ENCODE assay signal across 8 cellular contexts in the genomic region with DNA sequence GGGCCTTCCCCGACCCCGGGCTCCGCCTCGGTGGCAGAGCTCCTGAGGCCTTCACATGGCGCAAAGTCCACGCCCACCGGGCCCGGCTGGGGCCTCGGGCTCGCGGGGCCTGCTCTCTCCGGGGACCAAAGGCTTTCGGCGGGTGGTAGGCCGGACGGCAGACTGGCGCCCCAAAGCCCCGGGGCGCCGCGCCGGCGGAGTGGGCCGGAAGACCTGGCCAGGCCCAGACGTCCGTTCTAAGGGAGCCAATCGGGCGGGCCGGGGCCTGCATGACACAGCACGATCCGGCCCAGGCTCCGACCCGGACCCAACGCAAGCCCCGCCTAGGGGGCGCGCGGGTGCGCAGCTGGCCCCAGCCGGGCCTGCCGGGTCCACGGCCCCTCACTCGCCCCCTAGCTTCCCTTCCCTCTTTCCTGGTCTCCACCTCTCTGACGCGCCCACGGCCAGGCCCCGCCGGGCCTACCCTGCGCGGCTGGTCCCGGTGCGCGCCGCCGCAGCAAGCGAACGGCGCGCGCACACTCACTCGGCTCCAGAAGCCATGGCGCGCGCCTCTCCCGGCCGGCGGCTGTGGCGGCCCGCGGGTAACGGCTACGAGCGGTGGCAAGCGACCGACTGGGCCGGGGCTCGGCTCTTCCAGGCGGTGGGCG. TPM values are rescaled to one million over a fixed set of nuclear protein-coding genes. Genes with fewer than 3 reads are reported as not detected.
DNase-seq lines count a peak whose midpoint lies in the region; ATAC-seq, FAIRE-seq and TF ChIP-seq lines count a peak whose summit lies in the region.

No MANE protein-coding gene starts in this region.

- POLR2A ChIA-PET in activated B cell treated with CpG ODN at 0.5 μM for 24 hours (lab: Charles Lee): interaction anchor here (0.5 to 2.6 kb wide), 23 partner anchors 8 to 1024 kb away, joined by 3 to 47 read pairs (median 4); a partner anchor contains a TSS

- H3K4me1 ChIP-seq in ACC112 (ENCODE audit: control insufficient read depth, insufficient read depth, low read length, unreplicated experiment) (peaks cover 24% of the 10 kb centered on the region), keratinocyte (ENCODE audit: control insufficient read depth, extremely low read depth, insufficient read depth, low read length) (peaks cover 43% of the 10 kb centered on the region)

- H3K27me3 Mint-ChIP-seq in activated B cell treated with CpG ODN at 0.5 μM for 24 hours: no peaks in the 10 kb centered on the region

- dilution Hi-C loops in keratinocyte (cut with MboI; ENCODE audit: extremely low pct_ligation_motif_present, low sequenced_read_pairs): no loop called here

- peaks cover 51% of the 10 kb centered on the region for H3K36me3 Mint-ChIP-seq in activated B cell treated with CpG ODN at 0.5 μM for 24 hours (ENCODE audit: low read depth)

- H3K4me3 Mint-ChIP-seq in activated B cell treated with CpG ODN at 0.5 μM for 24 hours: peak overlapping the region; percentile 89

- peak overlapping the region; percentile 97 for H3K9ac ChIP-seq in keratinocyte (ENCODE audit: control insufficient read depth, extremely low read depth, insufficient read depth, low read length)

- intact Hi-C loops in activated B cell treated with CpG ODN at 0.5 μM for 24 hours (cut with micrococcal nuclease): loop anchor here (1.0 kb wide), 9 partner anchors 8 to 743 kb away; a partner anchor contains a TSS

- no peaks in the 10 kb centered on the region for H3K9me3 Mint-ChIP-seq in activated B cell treated with CpG ODN at 0.5 μM for 24 hours

- peaks cover 37% of the 10 kb centered on the region for H4K20me1 ChIP-seq in keratinocyte (ENCODE audit: control insufficient read depth, extremely low read depth, insufficient read depth, low read length)

- H3K4me1 Mint-ChIP-seq in activated B cell treated with CpG ODN at 0.5 μM for 24 hours: peaks cover 51% of the 10 kb centered on the region

- CTCF ChIA-PET in activated B cell treated with CpG ODN at 0.5 μM for 24 hours (lab: Charles Lee): interaction anchor here (1.0 to 2.9 kb wide), 7 partner anchors 8 to 172 kb away, joined by 3 to 22 read pairs (median 6); a partner anchor contains a TSS

- no peak for FAIRE-seq in keratinocyte (lab: Jason Lieb, UNC)

- no peaks in the 10 kb centered on the region for H3K27me3 ChIP-seq in ACC112 (ENCODE audit: insufficient read depth, low read length)
- no peaks in the 10 kb centered on the region for H3K27me3 ChIP-seq in keratinocyte (ENCODE audit: control insufficient read depth, extremely low read depth, insufficient read depth, low read length)

- H3K4me3 ChIP-seq in ACC112 (ENCODE audit: low read depth, low read length): peak overlapping the region; percentile 97
- H3K4me3 ChIP-seq in keratinocyte (ENCODE audit: control insufficient read depth in 2 of 3, extremely low read depth in 1 of 3, insufficient read depth in 2 of 3, low read depth in 1 of 3, low read length in 3 of 3): peak overlapping the region; percentile 81 to 96 (median 91)

- H3K27ac Mint-ChIP-seq in activated B cell treated with CpG ODN at 0.5 μM for 24 hours: peak overlapping the region; percentile 93

- ATAC-seq in GM18517 (IDR thresholded peaks at IDR 0.05; ENCODE audit: unreplicated experiment) (peak; percentile 50), HG03039 (IDR thresholded peaks at IDR 0.05; ENCODE audit: unreplicated experiment) (peak; percentile 37), activated B cell treated with CpG ODN at 0.5 μM for 24 hours (ENCODE audit: low read depth) (peak; percentile 63)

- H2AFZ ChIP-seq in ACC112 (ENCODE audit: low read length, unreplicated experiment): peak overlapping the region; percentile 55
- peak overlapping the region; percentile 45 for H2AFZ ChIP-seq in keratinocyte (ENCODE audit: control insufficient read depth, low read length)

- TF ChIP-seq CTCF in activated B cell treated with CpG ODN at 0.5 μM for 24 hours (IDR thresholded peaks at IDR 0.05) (no peak), keratinocyte (optimal IDR thresholded peaks at IDR 0.05 in 1 of 3, IDR thresholded peaks at IDR 0.05 in 1 of 3, conservative IDR thresholded peaks at IDR 0.05 in 1 of 3; ENCODE audit: extremely low read depth in 1 of 3, insufficient read depth in 2 of 3, low read length in 3 of 3) (peak in 2 of 3 experiments; percentile 30 to 49)

- DNase-seq in NCI-H2107 (lab: John Stamatoyannopoulos, UW) (peak; percentile 47), activated B cell treated with CpG ODN at 0.5 μM for 24 hours (peak; percentile 80), caudate nucleus (lab: John Stamatoyannopoulos, UW) (peak in 57 of 61 donors; percentile 5 to 85 (median 60)), keratinocyte (ENCODE audit: low read depth, low spot score) (no peak)
- peak; percentile 38 to 71 (median 53) for DNase-seq in stimulated activated CD4-positive, alpha-beta T cell treated with anti-CD3 and anti-CD28 coated beads, Interleukin-12 subunit alpha, Interleukin-12 subunit beta, amount 100 ng/mL, for 48 hours (ENCODE audit: low read depth in 2 of 3, low spot score in 1 of 3)

- peak overlapping the region; percentile 95 for H3K27ac ChIP-seq in ACC112 (ENCODE audit: low read depth, low read length)
- peak overlapping the region; percentile 95 for H3K27ac ChIP-seq in caudate nucleus (ENCODE audit: low read depth, low read length)
- peak overlapping the region; percentile 94 for H3K27ac ChIP-seq in keratinocyte (ENCODE audit: control insufficient read depth, insufficient read depth, low read length)

- H3K4me2 ChIP-seq in keratinocyte (ENCODE audit: control insufficient read depth, extremely low read depth, insufficient read depth, low read depth, low read length): peak overlapping the region; percentile 66

- peaks cover 3% of the 10 kb centered on the region for H3K9me1 ChIP-seq in keratinocyte (ENCODE audit: control insufficient read depth, extremely low read depth, insufficient read depth, low read length)

- H3K9me3 ChIP-seq in keratinocyte (ENCODE audit: control insufficient read depth, low read depth, low read length): no peaks in the 10 kb centered on the region

- H3K79me2 ChIP-seq in ACC112 (ENCODE audit: control insufficient read depth, insufficient read depth, low read length, unreplicated experiment) (peaks cover 53% of the 10 kb centered on the region), keratinocyte (ENCODE audit: control insufficient read depth, insufficient read depth, low read length) (peaks cover 51% of the 10 kb centered on the region)

- H3K36me3 ChIP-seq in ACC112 (ENCODE audit: insufficient read depth, low read length) (peaks cover 26% of the 10 kb centered on the region), keratinocyte (ENCODE audit: control insufficient read depth in 2 of 2, extremely low read depth in 1 of 2, insufficient read depth in 2 of 2, low read length in 2 of 2) (peaks cover 16 to 27% of the 10 kb centered on the region in 2 experiments)

RNA-seq across cellular contexts. Expression of a gene that starts 0.5 kb away (rescaled TPM):
- 274 and 296 TPM in 2 replicates for total RNA-seq in activated B cell treated with CpG ODN at 0.5 μM for 24 hours
- polyA plus RNA-seq in keratinocyte: 339 to 414 TPM (median 356 TPM) in 3 replicates
- 109 TPM for polyA plus RNA-seq in keratinocyte (2011; ENCODE audit: low read depth)
- polyA plus RNA-seq in keratinocyte (2011; cell fraction: cytosol; rRNA removed): 235 and 294 TPM in 2 replicates
- polyA plus RNA-seq in keratinocyte (2011; cell fraction: nucleus; rRNA removed): 447 and 511 TPM in 2 replicates
- polyA plus RNA-seq in keratinocyte (2012; ENCODE audit: low replicate concordance): 197 and 386 TPM in 2 replicates
- polyA minus RNA-seq in keratinocyte: 460 to 537 TPM (median 484 TPM) in 3 replicates
- 296 TPM for polyA minus RNA-seq in keratinocyte (2011; cell fraction: cytosol; rRNA and poly(A)+ RNA removed)
- 417 and 614 TPM in 2 replicates for polyA minus RNA-seq in keratinocyte (2011; cell fraction: nucleus; rRNA and poly(A)+ RNA removed)

RNA-seq across cellular contexts. Expression of a gene that starts 7.8 kb away (rescaled TPM):
- 27.4 and 28.8 TPM in 2 replicates for total RNA-seq in activated B cell treated with CpG ODN at 0.5 μM for 24 hours
- 9.4 to 14.6 TPM (median 14.5 TPM) in 3 replicates for polyA plus RNA-seq in keratinocyte
- 8.3 TPM for polyA plus RNA-seq in keratinocyte (2011; ENCODE audit: low read depth)
- polyA plus RNA-seq in keratinocyte (2011; cell fraction: cytosol; rRNA removed): 5.1 and 7.0 TPM in 2 replicates
- polyA plus RNA-seq in keratinocyte (2011; cell fraction: nucleus; rRNA removed): 27.6 and 30.3 TPM in 2 replicates
- 10.5 and 16.2 TPM in 2 replicates for polyA plus RNA-seq in keratinocyte (2012; ENCODE audit: low replicate concordance)
- 5.7 to 16.3 TPM (median 16.1 TPM) in 3 replicates for polyA minus RNA-seq in keratinocyte
- polyA minus RNA-seq in keratinocyte (2011; cell fraction: cytosol; rRNA and poly(A)+ RNA removed): 4.0 TPM
- 7.4 and 11.3 TPM in 2 replicates for polyA minus RNA-seq in keratinocyte (2011; cell fraction: nucleus; rRNA and poly(A)+ RNA removed)

RNA-seq across cellular contexts. Expression of a gene that starts 24.5 kb away (rescaled TPM):
- 30.4 and 34.1 TPM in 2 replicates for total RNA-seq in activated B cell treated with CpG ODN at 0.5 μM for 24 hours
- 18.6 to 27.0 TPM (median 20.7 TPM) in 3 replicates for polyA plus RNA-seq in keratinocyte
- 7.3 TPM for polyA plus RNA-seq in keratinocyte (2011; ENCODE audit: low read depth)
- 6.6 and 8.7 TPM in 2 replicates for polyA plus RNA-seq in keratinocyte (2011; cell fraction: cytosol; rRNA removed)
- 40.9 and 44.2 TPM in 2 replicates for polyA plus RNA-seq in keratinocyte (2011; cell fraction: nucleus; rRNA removed)
- 12.0 and 19.7 TPM in 2 replicates for polyA plus RNA-seq in keratinocyte (2012; ENCODE audit: low replicate concordance)
- polyA minus RNA-seq in keratinocyte: 27.8 to 50.9 TPM (median 29.3 TPM) in 3 replicates
- polyA minus RNA-seq in keratinocyte (2011; cell fraction: cytosol; rRNA and poly(A)+ RNA removed): 8.1 TPM
- 32.5 and 39.8 TPM in 2 replicates for polyA minus RNA-seq in keratinocyte (2011; cell fraction: nucleus; rRNA and poly(A)+ RNA removed)

RNA-seq across cellular contexts. Expression of a gene that starts 31.0 kb away (rescaled TPM):
- total RNA-seq in activated B cell treated with CpG ODN at 0.5 μM for 24 hours: 108 and 113 TPM in 2 replicates
- polyA plus RNA-seq in keratinocyte: 149 to 174 TPM (median 154 TPM) in 3 replicates
- 53.8 TPM for polyA plus RNA-seq in keratinocyte (2011; ENCODE audit: low read depth)
- 129 and 146 TPM in 2 replicates for polyA plus RNA-seq in keratinocyte (2011; cell fraction: cytosol; rRNA removed)
- 70.7 and 85.4 TPM in 2 replicates for polyA plus RNA-seq in keratinocyte (2011; cell fraction: nucleus; rRNA removed)
- 109 and 138 TPM in 2 replicates for polyA plus RNA-seq in keratinocyte (2012; ENCODE audit: low replicate concordance)
- 86.9 to 195 TPM (median 104 TPM) in 3 replicates for polyA minus RNA-seq in keratinocyte
- 49.5 TPM for polyA minus RNA-seq in keratinocyte (2011; cell fraction: cytosol; rRNA and poly(A)+ RNA removed)
- 10.3 and 18.0 TPM in 2 replicates for polyA minus RNA-seq in keratinocyte (2011; cell fraction: nucleus; rRNA and poly(A)+ RNA removed)

RNA-seq across cellular contexts. Expression of a gene that starts 43.7 kb away (rescaled TPM):
- 6.8 and 7.2 TPM in 2 replicates for total RNA-seq in activated B cell treated with CpG ODN at 0.5 μM for 24 hours
- 32.7 to 51.3 TPM (median 39.4 TPM) in 3 replicates for polyA plus RNA-seq in keratinocyte
- 6.2 TPM for polyA plus RNA-seq in keratinocyte (2011; ENCODE audit: low read depth)
- polyA plus RNA-seq in keratinocyte (2011; cell fraction: cytosol; rRNA removed): 43.2 and 52.8 TPM in 2 replicates
- 67.9 and 80.4 TPM in 2 replicates for polyA plus RNA-seq in keratinocyte (2011; cell fraction: nucleus; rRNA removed)
- polyA plus RNA-seq in keratinocyte (2012; ENCODE audit: low replicate concordance): 19.0 and 29.9 TPM in 2 replicates
- polyA minus RNA-seq in keratinocyte: 29.3 to 47.8 TPM (median 40.4 TPM) in 3 replicates
- polyA minus RNA-seq in keratinocyte (2011; cell fraction: cytosol; rRNA and poly(A)+ RNA removed): 44.1 TPM
- polyA minus RNA-seq in keratinocyte (2011; cell fraction: nucleus; rRNA and poly(A)+ RNA removed): 30.5 and 37.5 TPM in 2 replicates
